ENCODE assay signal across 8 cellular contexts in genomic region chr14:24605435-24606190, GRCh38. TPM values are rescaled to one million over a fixed set of nuclear protein-coding genes. Genes with fewer than 3 reads are reported as not detected.
DNase-seq lines count a peak whose midpoint lies in the region; ATAC-seq and TF ChIP-seq lines count a peak whose summit lies in the region.

No MANE protein-coding gene starts in this region.

- no peak overlapping the region for H2AFZ ChIP-seq in mammary epithelial cell (ENCODE audit: low read depth, low read length)

- peaks cover 2% of the 10 kb centered on the region for H3K79me2 ChIP-seq in mammary epithelial cell (ENCODE audit: insufficient read depth, low read length)

- H3K4me3 ChIP-seq in GM06990 (replicated peaks; ENCODE audit: low read depth, low read length): no peak overlapping the region
- no peak overlapping the region for H3K4me3 ChIP-seq in WI38 (ENCODE audit: low read depth, low read length)
- H3K4me3 ChIP-seq in mammary epithelial cell (replicated peaks in 1 of 3; ENCODE audit: insufficient read depth in 1 of 3, low read depth in 2 of 3, low read length in 3 of 3): no peak overlapping the region
- no peak overlapping the region for H3K4me3 ChIP-seq in testis

- BruUV-seq in mammary epithelial cell (replicated peaks; lab: Mats Ljungman, UMichigan): no TSS peak

- CTCF ChIA-PET in mammary epithelial cell (lab: Charles Lee; ENCODE audit: low non-redundant PET): interaction anchor here (0.6 kb wide), 2 partner anchors 22 to 23 kb away, joined by 3 to 7 read pairs; no protein-coding TSS in a partner anchor

- peak; percentile 99 for TF ChIP-seq CTCF in GM06990 (IDR thresholded peaks at IDR 0.05; ENCODE audit: insufficient read depth, low read length, poor library complexity, severe bottlenecking)
- TF ChIP-seq CTCF in WI38 (IDR thresholded peaks at IDR 0.05; ENCODE audit: low read depth, low read length): peak; percentile 47
- peak; percentile 95 to 97 for TF ChIP-seq CTCF in mammary epithelial cell (conservative IDR thresholded peaks at IDR 0.05 in 1 of 2, IDR thresholded peaks at IDR 0.05 in 1 of 2; ENCODE audit: extremely low read depth in 1 of 2, insufficient read depth in 1 of 2, low read depth in 1 of 2, low read length in 2 of 2)
- peak; percentile 33 to 67 (median 46) for TF ChIP-seq CTCF in testis (IDR thresholded peaks at IDR 0.05)

- no peak overlapping the region for H3K4me2 ChIP-seq in mammary epithelial cell (ENCODE audit: insufficient read depth, low read depth, low read length)

- in situ Hi-C loops in mammary epithelial cell (cut with MboI; ENCODE audit: low sequenced_read_pairs in 2 of 2): no loop called here

- H3K4me1 ChIP-seq in mammary epithelial cell (ENCODE audit: insufficient read depth, low read length): no peaks in the 10 kb centered on the region
- no peaks in the 10 kb centered on the region for H3K4me1 ChIP-seq in testis

- H3K36me3 ChIP-seq in GM06990 (ENCODE audit: control insufficient read depth, insufficient read depth, low read length): no peaks in the 10 kb centered on the region
- H3K36me3 ChIP-seq in mammary epithelial cell (ENCODE audit: insufficient read depth, low read length): no peaks in the 10 kb centered on the region
- H3K36me3 ChIP-seq in testis (ENCODE audit: low read depth, missing control alignments): no peaks in the 10 kb centered on the region

- H3K9me3 ChIP-seq in mammary epithelial cell (replicated peaks; ENCODE audit: insufficient read depth, low read length) (no peaks in the 10 kb centered on the region), testis (no peaks in the 10 kb centered on the region)

- H4K20me1 ChIP-seq in mammary epithelial cell (ENCODE audit: insufficient read depth, low read length): no peaks in the 10 kb centered on the region

- ATAC-seq in GM21515 (IDR thresholded peaks at IDR 0.05; ENCODE audit: unreplicated experiment): peak; percentile 90

- 55% methylated on average over 3 of the region's 3 CpGs for WGBS in mammary epithelial cell (ENCODE audit: low coverage, missing lambda C conversion rate)
- 57 to 84% methylated on average over 3 of the region's 3 CpGs for WGBS in testis, 2 donors

- DNase-seq in GM06990 (ENCODE audit: extremely low read depth, insufficient read length) (peak; percentile 53), HT-29 (ENCODE audit: low spot score) (peak; percentile 41), mammary epithelial cell (peak; percentile 25), mucosa of gallbladder (ENCODE audit: low spot score) (peak; percentile 19), testis (peak; percentile 59), NCI-H2196 treated with DMSO at 0.1 percent for 48 hours (lab: John Stamatoyannopoulos, UW; ENCODE audit: unreplicated experiment) (no peak)

- TF ChIP-seq POLR2A in testis (IDR thresholded peaks at IDR 0.05): no peak

- intact Hi-C loops in mammary epithelial cell (cut with micrococcal nuclease): loop anchor here (1.0 to 5.0 kb wide), 2 partner anchors 74 to 123 kb away; no protein-coding TSS in a partner anchor
- intact Hi-C loops in testis (cut with DNase I; ENCODE audit: low total_unique reads): no loop called here

- H3K27me3 ChIP-seq in GM06990 (replicated peaks; ENCODE audit: control insufficient read depth, insufficient read depth, low read length): no peaks in the 10 kb centered on the region
- H3K27me3 ChIP-seq in mammary epithelial cell (ENCODE audit: insufficient read depth, low read length): no peaks in the 10 kb centered on the region
- H3K27me3 ChIP-seq in testis: no peaks in the 10 kb centered on the region

- dilution Hi-C loops in mammary epithelial cell (cut with HindIII; ENCODE audit: low sequenced_read_pairs): no loop called here

- H3K9ac ChIP-seq in mammary epithelial cell (ENCODE audit: insufficient read depth, low read length): no peak overlapping the region

- H3K27ac ChIP-seq in mammary epithelial cell (ENCODE audit: insufficient read depth, low read depth, low read length): no peak overlapping the region
- H3K27ac ChIP-seq in testis: no peak overlapping the region

RNA-seq across cellular contexts. Expression of gene GZMH, which starts 3.9 kb away (rescaled TPM):
- total RNA-seq in HT-29 (2014; rRNA removed; shearing (Covaris generic)): not detected in 2 replicates
- total RNA-seq in mammary epithelial cell (not detected), mucosa of gallbladder (2.0 TPM), testis (1 to 10 TPM in 1 of 2 donors, not detected in 1; 1.3 TPM)
- polyA plus RNA-seq in mammary epithelial cell (not detected), testis (ENCODE audit: insufficient read depth, low read depth, low replicate concordance) (4.0 TPM)
- not detected for polyA minus RNA-seq in mammary epithelial cell

RNA-seq across cellular contexts. Expression of gene GZMB, which starts 28.4 kb away (rescaled TPM):
- not detected in 2 replicates for total RNA-seq in HT-29 (2014; rRNA removed; shearing (Covaris generic))
- not detected for total RNA-seq in mammary epithelial cell
- not detected for polyA plus RNA-seq in mammary epithelial cell
- polyA minus RNA-seq in mammary epithelial cell: not detected
- 2.8 TPM for total RNA-seq in mucosa of gallbladder
- total RNA-seq in testis: under 1 TPM in 1 of 2 donors, not detected in 1; 0.93 TPM
- 1.5 TPM for polyA plus RNA-seq in testis (ENCODE audit: insufficient read depth, low read depth, low replicate concordance)

RNA-seq across cellular contexts. Expression of gene CTSG, which starts 29.6 kb away (rescaled TPM):
- total RNA-seq in HT-29 (2014; rRNA removed; shearing (Covaris generic)): not detected in 2 replicates
- total RNA-seq in mammary epithelial cell: not detected
- polyA plus RNA-seq in mammary epithelial cell: not detected
- polyA minus RNA-seq in mammary epithelial cell: not detected
- 4.9 TPM for total RNA-seq in mucosa of gallbladder
- 1 to 10 TPM in 1 of 2 donors, not detected in 1; 3.8 TPM for total RNA-seq in testis
- polyA plus RNA-seq in testis (ENCODE audit: insufficient read depth, low read depth, low replicate concordance): 9.2 TPM

Comparison
In these comparisons a context has a peak if more than half of its experiments do, and no peak if none do; other contexts are left out.
1. CTCF ChIP-seq: peak in every context shown above with its lines; median percentile 99 in GM06990; 96 in mammary epithelial cell; 47 in WI38; 46 in testis.